28 cellular contexts compared by ENCODE assay signal in genomic region chr4:20416800-20417199, GRCh38.
"Had no signal": no experiment of that assay in that cellular context is flagged by ENCODE, and none has a peak within 500 bp of the region (broad histone marks: within the 10 kb centered on the region; RNA-seq: fewer than 3 reads in every experiment).

No MANE protein-coding gene starts in this region.

- H3K4me1 Mint-ChIP-seq: central memory CD8-positive, alpha-beta T cell had no signal

- H3K27ac ChIP-seq: breast epithelium, coronary artery, esophagus squamous epithelium, heart right ventricle, ovary, prostate gland, right atrium auricular region, spleen, thyroid gland had no signal

- H3K9me3 ChIP-seq: breast epithelium, esophagus squamous epithelium, heart right ventricle, ovary, prostate gland, right atrium auricular region, spleen, thyroid gland had no signal

- H3K4me3 Mint-ChIP-seq: activated B cell treated with CpG ODN at 0.5 μM for 24 hours; activated CD4-positive, alpha-beta T cell treated with anti-CD3 and anti-CD28 coated beads for 36 hours; activated naive CD8-positive, alpha-beta T cell; activated T-cell treated with anti-CD3 and anti-CD28 coated beads, Interleukin-2, amount 50 U/mL, for 24 hours; activated T-helper 17 cell treated with anti-CD3 and anti-CD28 coated beads, Interleukin-2, amount 50 U/mL, for 72 hours; central memory CD8-positive, alpha-beta T cell; mesothelial cell of epicardium; naive thymus-derived CD8-positive, alpha-beta T cell had no signal

- H3K4me3 ChIP-seq: breast epithelium, coronary artery, esophagus squamous epithelium, heart right ventricle, ovary, prostate gland, right atrium auricular region, spleen, thyroid gland had no signal

- H3K27me3 Mint-ChIP-seq: activated B cell treated with CpG ODN at 0.5 μM for 24 hours; activated CD4-positive, alpha-beta T cell treated with anti-CD3 and anti-CD28 coated beads for 36 hours; activated T-helper 17 cell treated with anti-CD3 and anti-CD28 coated beads, Interleukin-2, amount 50 U/mL, for 72 hours; central memory CD8-positive, alpha-beta T cell had no signal

- H3K27ac Mint-ChIP-seq: activated B cell treated with CpG ODN at 0.5 μM for 24 hours; activated CD4-positive, alpha-beta T cell treated with anti-CD3 and anti-CD28 coated beads for 36 hours; activated naive CD8-positive, alpha-beta T cell; activated T-cell treated with anti-CD3 and anti-CD28 coated beads, Interleukin-2, amount 50 U/mL, for 24 hours; activated T-helper 17 cell treated with anti-CD3 and anti-CD28 coated beads, Interleukin-2, amount 50 U/mL, for 72 hours; mesothelial cell of epicardium had no signal

- H3K27me3 ChIP-seq: breast epithelium, esophagus squamous epithelium, heart right ventricle, ovary, right atrium auricular region, spleen, thyroid gland had no signal

- H3K9me3 Mint-ChIP-seq: activated B cell treated with CpG ODN at 0.5 μM for 24 hours; activated T-cell treated with anti-CD3 and anti-CD28 coated beads, Interleukin-2, amount 50 U/mL, for 24 hours; activated T-helper 17 cell treated with anti-CD3 and anti-CD28 coated beads, Interleukin-2, amount 50 U/mL, for 72 hours; central memory CD8-positive, alpha-beta T cell; mesothelial cell of epicardium; naive thymus-derived CD8-positive, alpha-beta T cell had no signal

- H3K36me3 Mint-ChIP-seq: activated naive CD8-positive, alpha-beta T cell; mesothelial cell of epicardium; naive thymus-derived CD8-positive, alpha-beta T cell had no signal

- H3K36me3 ChIP-seq: breast epithelium, esophagus squamous epithelium, heart right ventricle, ovary, prostate gland, right atrium auricular region, spleen, thyroid gland had no signal

- DNase-seq: activated B cell treated with CpG ODN at 0.5 μM for 24 hours; activated CD4-positive, alpha-beta T cell treated with anti-CD3 and anti-CD28 coated beads for 36 hours; activated CD4-positive, alpha-beta T cell treated with anti-CD3 and anti-CD28 coated beads, Interleukin-2, amount 50 U/mL, for 4 hours; activated CD8-positive, alpha-beta memory T cell treated with anti-CD3 and anti-CD28 coated beads for 24 hours; activated CD8-positive, alpha-beta memory T cell treated with anti-CD3 and anti-CD28 coated beads, Interleukin-2, amount 50 U/mL, for 4 hours; activated naive CD4-positive, alpha-beta T cell; activated T-cell treated with anti-CD3 and anti-CD28 coated beads, Interleukin-2, amount 50 U/mL, for 24 hours; amniotic stem cell; esophagus squamous epithelium; heart right ventricle; left ventricle myocardium superior; mammary epithelial cell; naive thymus-derived CD8-positive, alpha-beta T cell; ovary; spleen; stimulated activated CD4-positive, alpha-beta T cell treated with anti-CD3 and anti-CD28 coated beads, Interleukin-4, amount 100 ng/mL, for 1 hour; stimulated activated naive CD4-positive, alpha-beta T cell treated with Interleukin-2 at 50 U/mL for 16 hours; T-helper 1 cell; T1000; thyroid gland had no signal

- ATAC-seq: activated CD4-positive, alpha-beta T cell treated with anti-CD3 and anti-CD28 coated beads for 36 hours; activated T-helper 17 cell treated with anti-CD3 and anti-CD28 coated beads, Interleukin-2, amount 50 U/mL, for 72 hours; heart right ventricle; left ventricle myocardium superior; naive thymus-derived CD8-positive, alpha-beta T cell had no signal
